Comparison of ENCODE assay signal across 9 cellular contexts in genomic region chrX:21798677-21799219, GRCh38. TPM values are rescaled to one million over a fixed set of nuclear protein-coding genes. Genes with fewer than 3 reads are reported as not detected.
A peak's percentile ranks its signal among the peaks of the same experiment; 100 is the strongest.
DNase-seq lines count a peak whose midpoint lies in the region; ATAC-seq and TF ChIP-seq lines count a peak whose summit lies in the region.
"Had no signal": no experiment of that assay in that cellular context is flagged by ENCODE, and none has a peak within 500 bp of the region (broad histone marks: within the 10 kb centered on the region; RNA-seq: fewer than 3 reads in every experiment).

No MANE protein-coding gene starts in this region.

- no TSS peak for BruUV-seq in MCF 10A (replicated peaks; lab: Mats Ljungman, UMichigan)

- no peaks in the 10 kb centered on the region for H3K9me3 ChIP-seq in psoas muscle

- peaks cover 31% of the 10 kb centered on the region for H3K4me1 Mint-ChIP-seq in MCF 10A (ENCODE audit: insufficient read depth, unreplicated experiment)

- ATAC-seq in GM21529 (IDR thresholded peaks at IDR 0.05; ENCODE audit: unreplicated experiment) (peak; percentile 87), psoas muscle (peak; percentile 83 to 90 (median 86)), GM18870 (IDR thresholded peaks at IDR 0.05; ENCODE audit: unreplicated experiment) (no peak)
- no peak for ATAC-seq in stimulated activated naive CD8-positive, alpha-beta T cell treated with anti-CD3 and anti-CD28 coated beads, Interleukin-15, Interleukin-2, amounts not matched to agents 100 U/mL and 50 U/mL, for 24 hours

- no peaks in the 10 kb centered on the region for H3K27me3 ChIP-seq in psoas muscle (ENCODE audit: insufficient read depth in 3 of 3, low read length in 2 of 3)

- no peak overlapping the region for H3K4me3 ChIP-seq in psoas muscle

- H3K36me3 ChIP-seq in psoas muscle (ENCODE audit: insufficient read depth in 1 of 2, low read depth in 1 of 2) = no peaks in the 10 kb centered on the region

- H3K36me3 Mint-ChIP-seq in MCF 10A (ENCODE audit: insufficient read depth, unreplicated experiment) = peaks cover 7% of the 10 kb centered on the region

- H3K4me3 Mint-ChIP-seq in MCF 10A (ENCODE audit: unreplicated experiment) = peak overlapping the region; percentile 53
- H3K4me3 Mint-ChIP-seq: T-helper 1 cell treated with Interleukin-12 subunit alpha and Interleukin-12 subunit beta and Interleukin-4 antibody, amounts not matched to agents 30 μg/mL and 1 μg/mL, for 36 hours had no signal

- TF ChIP-seq CTCF in MCF 10A (IDR thresholded peaks at IDR 0.05; ENCODE audit: unreplicated experiment) (no peak), psoas muscle (IDR thresholded peaks at IDR 0.05) (no peak)

- DNase-seq in NCI-H1105 (lab: John Stamatoyannopoulos, UW) (peak; percentile 60), MCF 10A (ENCODE audit: unreplicated experiment) (peak; percentile 77), psoas muscle (no peak), Kasumi-1 (lab: John Stamatoyannopoulos, UW) (no peak), NCI-H524 treated with DMSO at 0.1 percent for 48 hours (lab: John Stamatoyannopoulos, UW) (no peak)
- DNase-seq in stimulated activated naive CD8-positive, alpha-beta T cell treated with anti-CD3 and anti-CD28 coated beads, Interleukin-15, Interleukin-2, amounts not matched to agents 100 U/mL and 50 U/mL, for 24 hours = no peak

- H3K27ac ChIP-seq in psoas muscle = peak overlapping the region; percentile 83

- POLR2A ChIA-PET in MCF 10A (lab: Yijun Ruan, JAX) = interaction anchor here (0.8 to 1.2 kb wide), 2 partner anchors 42 to 135 kb away, joined by 3 to 4 read pairs; no protein-coding TSS in a partner anchor

- peaks cover 62% of the 10 kb centered on the region for H3K27me3 Mint-ChIP-seq in MCF 10A (ENCODE audit: insufficient read depth, unreplicated experiment)

- peaks cover 3% of the 10 kb centered on the region for H3K4me1 ChIP-seq in psoas muscle

- peaks cover 8% of the 10 kb centered on the region for H3K9me3 Mint-ChIP-seq in MCF 10A (ENCODE audit: unreplicated experiment)
- H3K9me3 Mint-ChIP-seq: T-helper 1 cell treated with Interleukin-12 subunit alpha and Interleukin-12 subunit beta and Interleukin-4 antibody, amounts not matched to agents 30 μg/mL and 1 μg/mL, for 36 hours had no signal

- peak overlapping the region; percentile 83 for H3K27ac Mint-ChIP-seq in MCF 10A (ENCODE audit: low read depth, unreplicated experiment)
- H3K27ac Mint-ChIP-seq: T-helper 1 cell treated with Interleukin-12 subunit alpha and Interleukin-12 subunit beta and Interleukin-4 antibody, amounts not matched to agents 30 μg/mL and 1 μg/mL, for 36 hours had no signal

- intact Hi-C loops in MCF 10A (cut with micrococcal nuclease) (no loop called here), psoas muscle (cut with DNase I) (no loop called here)

- CTCF ChIA-PET in MCF 10A (lab: Yijun Ruan, JAX) = no interaction called here

- WGBS in psoas muscle, 3 donors = 22 to 51% (median 43%) methylated on average over 6 of the region's 6 CpGs

RNA-seq across cellular contexts. Expression of gene MBTPS2, which starts 40.7 kb away (rescaled TPM):
- 21.1 and 21.8 TPM in 2 replicates for total RNA-seq in MCF 10A (2022)
- 10 to 100 TPM; 12.0 to 14.6 (median 13.2) TPM for total RNA-seq in psoas muscle
- polyA plus RNA-seq in psoas muscle = 1 to 10 TPM; 3.0 to 8.0 (median 4.8) TPM

RNA-seq across cellular contexts. Expression of gene SMPX, which starts 40.8 kb away (rescaled TPM):
- not detected in 2 replicates for total RNA-seq in MCF 10A (2022)
- 100 to 1,000 TPM; 273 to 863 (median 490) TPM for total RNA-seq in psoas muscle
- polyA plus RNA-seq in psoas muscle = 100 to 1,000 TPM; 207 to 471 (median 427) TPM

RNA-seq across cellular contexts. Expression of gene YY2, which starts 57.0 kb away (rescaled TPM):
- 2.9 and 3.4 TPM in 2 replicates for total RNA-seq in MCF 10A (2022)
- 1 to 10 TPM in 3 of 4 donors, under 1 TPM in 1; 0.58 to 1.8 (median 1.2) TPM for total RNA-seq in psoas muscle
- polyA plus RNA-seq in psoas muscle = 1 to 10 TPM in 2 of 3 donors, under 1 TPM in 1; 0.48 to 1.9 (median 1.1) TPM

Comparison
In these comparisons a context has a peak if more than half of its experiments do, and no peak if none do; other contexts are left out.
1. ATAC-seq: peak in GM21529 (single experiment) and psoas muscle (4 of 4); none in GM18870 (single experiment) and stimulated activated naive CD8-positive, alpha-beta T cell treated with anti-CD3 and anti-CD28 coated beads, Interleukin-15, Interleukin-2, amounts not matched to agents 100 U/mL and 50 U/mL, for 24 hours (single experiment).
2. DNase-seq: peak in NCI-H1105 (single experiment) and MCF 10A (single experiment); none in psoas muscle (0 of 2), Kasumi-1 (0 of 2), NCI-H524 treated with DMSO at 0.1 percent for 48 hours (single experiment) and stimulated activated naive CD8-positive, alpha-beta T cell treated with anti-CD3 and anti-CD28 coated beads, Interleukin-15, Interleukin-2, amounts not matched to agents 100 U/mL and 50 U/mL, for 24 hours (single experiment).
3. RNA of gene SMPX, which starts 40.8 kb away (total RNA-seq): 273 to 863 TPM in psoas muscle; not detected in MCF 10A; every median in the first group is over 100 times any median in the second.